ENCODE assay signal across 1 cellular context in genomic region chr2:174015428-174015827, GRCh38.
TF ChIP-seq lines count a peak whose summit lies in the region.

No MANE protein-coding gene starts in this region.

TF ChIP-seq in HepG2, 621 proteins besides CTCF, POLR2A, EP300 and RAD21 (continued from another document):
- TF ChIP-seq MAFK (conservative IDR thresholded peaks at IDR 0.05 in 1 of 2, IDR thresholded peaks at IDR 0.05 in 1 of 2; ENCODE audit: low read length in 2 of 2) = peak; percentile 73 to 77
- TF ChIP-seq EEA1 (CRISPR knock-in tag; IDR thresholded peaks at IDR 0.05; ENCODE audit: borderline replicate concordance) = no peak
- TF ChIP-seq, protein P1, sequence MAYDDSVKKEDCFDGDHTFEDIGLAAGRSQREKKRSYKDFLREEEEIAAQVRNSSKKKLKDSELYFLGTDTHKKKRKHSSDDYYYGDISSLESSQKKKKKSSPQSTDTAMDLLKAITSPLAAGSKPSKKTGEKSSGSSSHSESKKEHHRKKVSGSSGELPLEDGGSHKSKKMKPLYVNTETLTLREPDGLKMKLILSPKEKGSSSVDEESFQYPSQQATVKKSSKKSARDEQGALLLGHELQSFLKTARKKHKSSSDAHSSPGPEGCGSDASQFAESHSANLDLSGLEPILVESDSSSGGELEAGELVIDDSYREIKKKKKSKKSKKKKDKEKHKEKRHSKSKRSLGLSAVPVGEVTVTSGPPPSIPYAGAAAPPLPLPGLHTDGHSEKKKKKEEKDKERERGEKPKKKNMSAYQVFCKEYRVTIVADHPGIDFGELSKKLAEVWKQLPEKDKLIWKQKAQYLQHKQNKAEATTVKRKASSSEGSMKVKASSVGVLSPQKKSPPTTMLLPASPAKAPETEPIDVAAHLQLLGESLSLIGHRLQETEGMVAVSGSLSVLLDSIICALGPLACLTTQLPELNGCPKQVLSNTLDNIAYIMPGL (CRISPR knock-in tag; IDR thresholded peaks at IDR 0.05; ENCODE audit: borderline replicate concordance in 1 of 2, low read depth in 1 of 2) = no peak
- no peak for TF ChIP-seq ZBED4 (CRISPR knock-in tag; IDR thresholded peaks at IDR 0.05; ENCODE audit: borderline replicate concordance)
- no peak for TF ChIP-seq ZNF468 (CRISPR knock-in tag; IDR thresholded peaks at IDR 0.05)
